In the genomic region with DNA sequence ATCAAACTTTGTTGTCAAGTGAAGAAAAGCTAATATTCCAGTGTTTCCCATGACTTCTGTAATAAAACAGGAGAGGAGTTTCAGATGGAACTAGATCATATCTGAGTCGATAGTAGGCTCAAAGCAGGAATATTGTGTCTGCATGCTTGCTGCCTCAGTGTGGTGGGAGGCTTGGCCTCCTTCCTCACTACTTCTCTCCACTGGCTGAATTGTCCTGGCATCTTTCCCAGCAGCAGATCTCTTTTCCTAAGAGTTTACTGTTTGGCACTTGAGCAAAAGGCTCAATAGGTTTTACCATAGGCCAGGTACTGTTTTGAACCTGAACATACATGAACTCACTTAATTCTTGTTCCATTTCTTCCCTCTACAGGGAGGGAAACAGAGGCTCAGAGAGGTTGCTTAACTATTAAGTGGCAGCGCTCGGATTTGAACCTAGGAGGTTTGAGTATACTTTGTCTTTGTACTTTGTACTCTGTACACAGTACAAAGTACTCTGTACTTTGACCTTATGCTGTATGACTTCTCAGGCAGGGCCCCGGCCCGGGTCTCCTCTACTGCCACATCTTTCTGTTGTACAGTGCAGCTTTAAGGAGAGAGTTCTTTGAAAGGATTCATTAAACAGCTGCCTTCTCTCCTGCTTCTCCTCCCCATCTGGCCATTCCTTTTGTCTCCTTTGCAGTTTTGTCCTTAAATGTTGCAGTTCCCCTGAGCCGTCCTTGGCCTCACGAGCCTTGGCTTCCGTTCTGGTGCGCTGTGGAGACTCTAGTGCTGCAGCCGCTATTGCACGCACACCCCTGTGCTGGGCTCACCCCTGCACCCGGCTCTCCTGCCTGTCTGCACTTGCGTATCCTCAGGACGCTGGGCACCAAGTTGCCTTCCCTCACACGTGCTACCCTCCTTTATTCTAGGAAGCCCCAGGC, we compare ENCODE assay signal across 10 cellular contexts. TPM values are rescaled to one million over a fixed set of nuclear protein-coding genes. Genes with fewer than 3 reads are reported as not detected.
A peak's percentile ranks its signal among the peaks of the same experiment; 100 is the strongest.
DNase-seq lines count a peak whose midpoint lies in the region; ATAC-seq, FAIRE-seq and TF ChIP-seq lines count a peak whose summit lies in the region.
"Had no signal": no experiment of that assay in that cellular context is flagged by ENCODE, and none has a peak within 500 bp of the region (broad histone marks: within the 10 kb centered on the region; RNA-seq: fewer than 3 reads in every experiment).

No MANE protein-coding gene starts in this region.

- no peaks in the 10 kb centered on the region for H3K27me3 ChIP-seq in tibial artery

- no peaks in the 10 kb centered on the region for H3K36me3 Mint-ChIP-seq in CD14-positive monocyte

- peak overlapping the region; percentile 9 to 47 for H3K4me3 Mint-ChIP-seq in CD14-positive monocyte

- DNase-seq in CD14-positive monocyte (ENCODE audit: low spot score) (no peak), NCI-H226 (peak; percentile 46), myocyte (ENCODE audit: low read depth) (peak; percentile 48), tibial artery (no peak), frontal cortex (ENCODE audit: low spot score in 2 of 2) (no peak), omental fat pad (ENCODE audit: low spot score) (no peak)
- DNase-seq: KG1, SHP77 had no signal

- no peak overlapping the region for H3K27ac Mint-ChIP-seq in CD14-positive monocyte

- intact Hi-C loops in CD14-positive monocyte (cut with micrococcal nuclease) (no loop called here), tibial artery (cut with DNase I; ENCODE audit: low total_unique reads) (loop anchor here (10.0 kb wide), 1 partner anchor 537 kb away; no protein-coding TSS in a partner anchor)

- H3K36me3 ChIP-seq in tibial artery, result no peaks in the 10 kb centered on the region

- no peaks in the 10 kb centered on the region for H3K9me3 Mint-ChIP-seq in CD14-positive monocyte

- no peak overlapping the region for H3K4me3 ChIP-seq in tibial artery

- TF ChIP-seq CTCF in CD14-positive monocyte (IDR thresholded peaks at IDR 0.05), result no peak
- TF ChIP-seq CTCF in tibial artery (IDR thresholded peaks at IDR 0.05), result no peak
- TF ChIP-seq CTCF in omental fat pad (IDR thresholded peaks at IDR 0.05), result no peak

- H3K27me3 Mint-ChIP-seq in CD14-positive monocyte (ENCODE audit: low read depth in 3 of 3), result peaks cover 0 to 5% (median 0%) of the 10 kb centered on the region in 3 donors

- H3K4me1 ChIP-seq in tibial artery, result peaks cover 0 to 40% (median 19%) of the 10 kb centered on the region in 4 donors

- no peak for FAIRE-seq in frontal cortex (lab: Jason Lieb, UNC)

- peaks cover 26% of the 10 kb centered on the region for H3K4me1 Mint-ChIP-seq in CD14-positive monocyte

- no peaks in the 10 kb centered on the region for H3K9me3 ChIP-seq in tibial artery

- no peak overlapping the region for H3K27ac ChIP-seq in tibial artery

- peak; percentile 73 for ATAC-seq in esophagus mucosa
- ATAC-seq in HG02759 (IDR thresholded peaks at IDR 0.05; ENCODE audit: unreplicated experiment), result no peak
- ATAC-seq in omental fat pad (ENCODE audit: low FRiP score), result no peak

RNA-seq across cellular contexts. Expression of gene B3GLCT, which starts 8.1 kb away (rescaled TPM):
- 1 to 10 TPM; 2.0 TPM for polyA plus RNA-seq in CD14-positive monocyte
- 3.6 TPM for total RNA-seq in esophagus mucosa
- total RNA-seq in myocyte, result 4.2 and 5.0 TPM in 2 replicates
- 4.2 TPM for polyA plus RNA-seq in myocyte (2012)
- total RNA-seq in frontal cortex, result 22.4 TPM
- 10 to 100 TPM in 1 of 4 donors, 1 to 10 TPM in 3; 5.4 to 16.4 (median 6.6) TPM for total RNA-seq in omental fat pad

RNA-seq across cellular contexts. Expression of gene HSPH1, which starts 46.2 kb away (rescaled TPM):
- 10 to 100 TPM in 1 of 2 donors, 1 to 10 TPM in 1; 7.4 to 11.3 TPM for polyA plus RNA-seq in CD14-positive monocyte
- total RNA-seq in esophagus mucosa (61.5 TPM), myocyte (68.7 and 78.2 TPM in 2 replicates), frontal cortex (77.5 TPM), omental fat pad (100 to 1,000 TPM in 1 of 4 donors, 10 to 100 TPM in 3; 36.2 to 340 (median 66.4) TPM)
- polyA plus RNA-seq in myocyte (2012), result 42.4 TPM

Comparison
In these comparisons a context has a peak if more than half of its experiments do, and no peak if none do; other contexts are left out.
1. DNase-seq: peak in NCI-H226 (single experiment) and myocyte (single experiment); none in CD14-positive monocyte (single experiment), tibial artery (0 of 2), frontal cortex (0 of 2) and omental fat pad (single experiment).